Comparison of ENCODE assay signal across 10 cellular contexts in genomic region chr6:170224694-170225660, GRCh38.
A peak's percentile ranks its signal among the peaks of the same experiment; 100 is the strongest.
DNase-seq lines count a peak whose midpoint lies in the region; ATAC-seq and TF ChIP-seq lines count a peak whose summit lies in the region.
"Had no signal": no experiment of that assay in that cellular context is flagged by ENCODE, and none has a peak within 500 bp of the region (broad histone marks: within the 10 kb centered on the region; RNA-seq: fewer than 3 reads in every experiment).

No MANE protein-coding gene starts in this region.

- H3K27ac ChIP-seq in epithelial cell of prostate, result peak overlapping the region; percentile 67
- H3K27ac ChIP-seq in CD4-positive, alpha-beta T cell (ENCODE audit: low read depth, low read length), result no peak overlapping the region
- H3K27ac ChIP-seq in CD8-positive, alpha-beta T cell (ENCODE audit: low read depth, low read length), result no peak overlapping the region
- H3K27ac ChIP-seq: brain microvascular endothelial cell, KMS-11 had no signal

- H3K36me3 ChIP-seq in CD8-positive, alpha-beta T cell (ENCODE audit: insufficient read depth, low read length), result no peaks in the 10 kb centered on the region
- H3K36me3 ChIP-seq: brain microvascular endothelial cell had no signal

- H3K36me3 Mint-ChIP-seq in CD4-positive, alpha-beta T cell (ENCODE audit: low read depth), result no peaks in the 10 kb centered on the region
- no peaks in the 10 kb centered on the region for H3K36me3 Mint-ChIP-seq in CD8-positive, alpha-beta T cell

- DNase-seq in EL, result peak; percentile 52
- DNase-seq in NCI-H2171 (lab: John Stamatoyannopoulos, UW), result peak; percentile 77
- DNase-seq in epithelial cell of prostate (ENCODE audit: low read depth, low spot score), result peak; percentile 81
- DNase-seq in posterior vena cava (ENCODE audit: low spot score), result peak; percentile 73
- no peak for DNase-seq in CD4-positive, alpha-beta T cell
- DNase-seq in iPS-NIHi7 (ENCODE audit: extremely low spot score), result no peak
- DNase-seq in CD8-positive, alpha-beta T cell, result no peak
- DNase-seq: brain microvascular endothelial cell had no signal

- H3K4me1 ChIP-seq in CD8-positive, alpha-beta T cell (ENCODE audit: insufficient read depth, low read length), result peaks cover 18% of the 10 kb centered on the region

- no peak overlapping the region for H3K27ac Mint-ChIP-seq in CD4-positive, alpha-beta T cell
- H3K27ac Mint-ChIP-seq in CD8-positive, alpha-beta T cell, result no peak overlapping the region

- CTCF ChIA-PET in CD4-positive, alpha-beta T cell (lab: Charles Lee), result no interaction called here
- CTCF ChIA-PET in CD8-positive, alpha-beta T cell (lab: Charles Lee), result interaction anchor here (0.7 kb wide), 1 partner anchor 132 kb away, joined by 3 read pairs; no protein-coding TSS in a partner anchor

- intact Hi-C loops in posterior vena cava (cut with DNase I), result no loop called here
- intact Hi-C loops in CD4-positive, alpha-beta T cell (cut with DNase I, micrococcal nuclease), result no loop called here
- intact Hi-C loops in CD8-positive, alpha-beta T cell (cut with DNase I, micrococcal nuclease), result no loop called here

- H3K4me3 Mint-ChIP-seq in CD4-positive, alpha-beta T cell, result no peak overlapping the region
- H3K4me3 Mint-ChIP-seq in CD8-positive, alpha-beta T cell, result no peak overlapping the region

- no peak overlapping the region for H3K4me3 ChIP-seq in CD8-positive, alpha-beta T cell (ENCODE audit: low read depth, low read length)

- no peaks in the 10 kb centered on the region for H3K27me3 ChIP-seq in CD4-positive, alpha-beta T cell (ENCODE audit: control insufficient read depth, insufficient read depth, low read length)
- no peaks in the 10 kb centered on the region for H3K27me3 ChIP-seq in CD8-positive, alpha-beta T cell (ENCODE audit: insufficient read depth, low read length)
- H3K27me3 ChIP-seq: brain microvascular endothelial cell had no signal

- no peak for TF ChIP-seq CTCF in CD4-positive, alpha-beta T cell (IDR thresholded peaks at IDR 0.05)
- TF ChIP-seq CTCF in CD8-positive, alpha-beta T cell (IDR thresholded peaks at IDR 0.05), result no peak

- POLR2A ChIA-PET in CD4-positive, alpha-beta T cell (lab: Charles Lee), result no interaction called here
- POLR2A ChIA-PET in CD8-positive, alpha-beta T cell (lab: Charles Lee), result no interaction called here

- peaks cover 16% of the 10 kb centered on the region for H3K4me1 Mint-ChIP-seq in CD4-positive, alpha-beta T cell (ENCODE audit: low read depth)
- H3K4me1 Mint-ChIP-seq in CD8-positive, alpha-beta T cell (ENCODE audit: low read depth), result peaks cover 24% of the 10 kb centered on the region

- no peaks in the 10 kb centered on the region for H3K27me3 Mint-ChIP-seq in CD4-positive, alpha-beta T cell
- no peaks in the 10 kb centered on the region for H3K27me3 Mint-ChIP-seq in CD8-positive, alpha-beta T cell (ENCODE audit: low read depth)

- H3K9me3 ChIP-seq in CD4-positive, alpha-beta T cell (ENCODE audit: control insufficient read depth, low read length), result no peaks in the 10 kb centered on the region
- no peaks in the 10 kb centered on the region for H3K9me3 ChIP-seq in CD8-positive, alpha-beta T cell (ENCODE audit: low read length)

- no peaks in the 10 kb centered on the region for H3K9me3 Mint-ChIP-seq in CD4-positive, alpha-beta T cell
- H3K9me3 Mint-ChIP-seq in CD8-positive, alpha-beta T cell, result no peaks in the 10 kb centered on the region

- no peak for ATAC-seq in CD4-positive, alpha-beta T cell (ENCODE audit: poor library complexity)
- no peak for ATAC-seq in HG03439 (IDR thresholded peaks at IDR 0.05; ENCODE audit: unreplicated experiment)
- no peak for ATAC-seq in CD8-positive, alpha-beta T cell

Comparison
In these comparisons a context has a peak if more than half of its experiments do, and no peak if none do; other contexts are left out.
1. DNase-seq: peak in EL (single experiment), NCI-H2171 (single experiment), epithelial cell of prostate (single experiment) and posterior vena cava (single experiment); none in CD4-positive, alpha-beta T cell (0 of 10), iPS-NIHi7 (single experiment) and CD8-positive, alpha-beta T cell (0 of 7).